Comparison of ENCODE assay signal across 17 cellular contexts in the genomic region with DNA sequence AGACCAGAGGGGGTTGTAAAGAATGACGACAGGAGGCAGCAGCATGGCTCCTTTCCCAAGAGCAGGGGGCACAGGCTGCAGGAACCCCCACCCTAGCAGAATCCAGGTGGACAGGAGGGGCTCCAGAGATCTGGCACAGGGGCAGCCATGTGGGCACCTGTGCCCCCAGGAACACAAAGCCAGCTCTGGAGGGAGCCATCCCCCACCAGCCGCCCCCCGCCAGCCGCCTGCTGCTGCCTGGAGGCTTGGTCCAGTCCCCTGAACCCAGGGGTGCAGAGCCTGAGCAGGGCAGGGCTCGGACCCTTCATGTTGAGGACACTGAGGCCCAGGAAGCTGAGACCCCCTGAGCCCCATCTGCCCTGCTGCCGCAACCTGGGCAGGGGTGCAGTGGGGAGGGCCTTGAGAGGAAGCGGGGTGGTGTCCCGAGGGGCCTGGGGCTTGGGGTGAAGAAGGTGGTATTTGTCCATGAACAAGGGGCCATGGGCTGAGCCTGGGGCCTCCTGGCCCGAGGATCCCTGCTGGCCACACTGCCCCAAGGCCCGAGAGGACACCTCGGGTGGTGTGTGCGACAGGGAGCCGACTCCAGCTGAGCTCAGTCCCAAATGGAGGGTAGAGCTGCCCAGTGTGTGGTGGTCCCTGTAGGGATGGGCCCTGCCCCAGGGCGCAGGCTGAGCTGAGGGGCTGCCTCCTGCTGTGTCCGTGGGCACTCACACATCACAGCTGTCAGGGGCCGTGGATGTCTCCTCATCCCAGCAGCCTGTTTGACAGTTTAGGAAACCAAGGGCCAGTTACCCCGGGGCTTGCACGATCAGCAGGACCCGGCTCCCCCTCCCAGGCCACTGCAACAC. TPM values are rescaled to one million over a fixed set of nuclear protein-coding genes. Genes with fewer than 3 reads are reported as not detected.
A peak's percentile ranks its signal among the peaks of the same experiment; 100 is the strongest.
DNase-seq lines count a peak whose midpoint lies in the region; ATAC-seq and TF ChIP-seq lines count a peak whose summit lies in the region.
"Had no signal": no experiment of that assay in that cellular context is flagged by ENCODE, and none has a peak within 500 bp of the region (broad histone marks: within the 10 kb centered on the region; RNA-seq: fewer than 3 reads in every experiment).

No MANE protein-coding gene starts in this region.

- H2AFZ ChIP-seq in DND-41 (ENCODE audit: low read depth, low read length): no peak overlapping the region

- no peaks in the 10 kb centered on the region for H3K4me1 Mint-ChIP-seq in dendritic cell treated with granulocyte-macrophage colony-stimulating factor and Interleukin-4, amounts not matched to agents 40 ng/mL and 50 ng/mL, for 4 days (ENCODE audit: low read depth)
- peaks cover 33% of the 10 kb centered on the region for H3K4me1 Mint-ChIP-seq in nephron progenitor cell
- H3K4me1 Mint-ChIP-seq: activated CD4-positive, alpha-beta T cell treated with anti-CD3 and anti-CD28 coated beads for 36 hours had no signal

- no peaks in the 10 kb centered on the region for H3K36me3 Mint-ChIP-seq in dendritic cell treated with granulocyte-macrophage colony-stimulating factor and Interleukin-4, amounts not matched to agents 40 ng/mL and 50 ng/mL, for 4 days (ENCODE audit: low read depth)
- no peaks in the 10 kb centered on the region for H3K36me3 Mint-ChIP-seq in nephron progenitor cell (ENCODE audit: low read depth)

- H3K4me1 ChIP-seq in DND-41 (ENCODE audit: insufficient read depth, low read length) (no peaks in the 10 kb centered on the region), upper lobe of right lung (peaks cover 12% of the 10 kb centered on the region)

- no peak overlapping the region for H3K4me3 ChIP-seq in DND-41 (ENCODE audit: low read depth in 1 of 2, low read length in 2 of 2)
- no peak overlapping the region for H3K4me3 ChIP-seq in upper lobe of right lung
- H3K4me3 ChIP-seq: lung, SJSA1 had no signal

- no peaks in the 10 kb centered on the region for H3K79me2 ChIP-seq in DND-41 (ENCODE audit: insufficient read depth, low read length)

- H3K36me3 ChIP-seq in DND-41 (ENCODE audit: insufficient read depth, low read length): no peaks in the 10 kb centered on the region
- no peaks in the 10 kb centered on the region for H3K36me3 ChIP-seq in upper lobe of right lung
- H3K36me3 ChIP-seq: SJSA1 had no signal

- no peak overlapping the region for H3K4me2 ChIP-seq in DND-41 (ENCODE audit: insufficient read depth, low read length)

- DNase-seq in 8988T (peak; percentile 11), DND-41 (peak; percentile 2), nephron progenitor cell (peak; percentile 5), upper lobe of right lung (no peak), NCI-H345 (lab: John Stamatoyannopoulos, UW) (no peak), SHP77 treated with DMSO at 0.1 percent for 48 hours (lab: John Stamatoyannopoulos, UW) (no peak)
- DNase-seq: activated CD4-positive, alpha-beta T cell treated with anti-CD3 and anti-CD28 coated beads for 36 hours; central memory CD4-positive, alpha-beta T cell; stimulated activated CD4-positive, alpha-beta T cell treated with anti-CD3 and anti-CD28 coated beads, Interleukin-1b, Interleukin-23, amount 100 ng/mL, for 48 hours; T1000 had no signal

- H3K4me3 Mint-ChIP-seq in dendritic cell treated with granulocyte-macrophage colony-stimulating factor and Interleukin-4, amounts not matched to agents 40 ng/mL and 50 ng/mL, for 4 days: no peak overlapping the region
- no peak overlapping the region for H3K4me3 Mint-ChIP-seq in nephron progenitor cell
- H3K4me3 Mint-ChIP-seq: activated CD4-positive, alpha-beta T cell treated with anti-CD3 and anti-CD28 coated beads for 36 hours; nephron had no signal

- intact Hi-C loops in dendritic cell treated with granulocyte-macrophage colony-stimulating factor and Interleukin-4, amounts not matched to agents 40 ng/mL and 50 ng/mL, for 4 days (cut with micrococcal nuclease): no loop called here
- intact Hi-C loops in upper lobe of right lung (cut with DNase I): no loop called here

- no peaks in the 10 kb centered on the region for H3K9me3 Mint-ChIP-seq in dendritic cell treated with granulocyte-macrophage colony-stimulating factor and Interleukin-4, amounts not matched to agents 40 ng/mL and 50 ng/mL, for 4 days
- no peaks in the 10 kb centered on the region for H3K9me3 Mint-ChIP-seq in nephron progenitor cell
- H3K9me3 Mint-ChIP-seq: nephron had no signal

- no peak overlapping the region for H3K9ac ChIP-seq in DND-41 (ENCODE audit: low read depth, low read length)

- H4K20me1 ChIP-seq in DND-41 (ENCODE audit: insufficient read depth, low read length): 0 out of 2 replicates have a peak, but pooled peaks cover 5% of the 10 kb centered on the region

- H3K27ac Mint-ChIP-seq in dendritic cell treated with granulocyte-macrophage colony-stimulating factor and Interleukin-4, amounts not matched to agents 40 ng/mL and 50 ng/mL, for 4 days: peak overlapping the region; percentile 14
- H3K27ac Mint-ChIP-seq in nephron progenitor cell: no peak overlapping the region
- H3K27ac Mint-ChIP-seq: activated CD4-positive, alpha-beta T cell treated with anti-CD3 and anti-CD28 coated beads for 36 hours had no signal

- no peak for TF ChIP-seq CTCF in DND-41 (IDR thresholded peaks at IDR 0.05; ENCODE audit: borderline replicate concordance, extremely low read depth, low read length, poor library complexity, severe bottlenecking)
- TF ChIP-seq CTCF in nephron progenitor cell (IDR thresholded peaks at IDR 0.05): no peak
- TF ChIP-seq CTCF in upper lobe of right lung (IDR thresholded peaks at IDR 0.05): no peak

- ATAC-seq in DND-41 (ENCODE audit: insufficient read depth, low read depth): no peak
- no peak for ATAC-seq in upper lobe of right lung
- ATAC-seq in GM18909 (IDR thresholded peaks at IDR 0.05; ENCODE audit: poor library complexity, unreplicated experiment): no peak
- ATAC-seq: activated CD4-positive, alpha-beta T cell treated with anti-CD3 and anti-CD28 coated beads for 36 hours; HCT116 had no signal

- H3K27me3 ChIP-seq in DND-41 (ENCODE audit: insufficient read depth, low read length, poor library complexity) (peaks cover 18% of the 10 kb centered on the region), upper lobe of right lung (no peaks in the 10 kb centered on the region)
- H3K27me3 ChIP-seq: SJSA1 had no signal

- H3K27ac ChIP-seq in DND-41 (ENCODE audit: low read length) (no peak overlapping the region), upper lobe of right lung (no peak overlapping the region)
- H3K27ac ChIP-seq: SJSA1 had no signal

- H3K9me3 ChIP-seq in DND-41 (ENCODE audit: insufficient read depth, low read length, severe bottlenecking) (no peaks in the 10 kb centered on the region), upper lobe of right lung (no peaks in the 10 kb centered on the region)
- H3K9me3 ChIP-seq: SJSA1 had no signal

- peaks cover 17% of the 10 kb centered on the region for H3K27me3 Mint-ChIP-seq in dendritic cell treated with granulocyte-macrophage colony-stimulating factor and Interleukin-4, amounts not matched to agents 40 ng/mL and 50 ng/mL, for 4 days
- H3K27me3 Mint-ChIP-seq in nephron progenitor cell (ENCODE audit: low read depth, poor library complexity): peaks cover 15% of the 10 kb centered on the region
- H3K27me3 Mint-ChIP-seq: activated CD4-positive, alpha-beta T cell treated with anti-CD3 and anti-CD28 coated beads for 36 hours had no signal

RNA-seq across cellular contexts. Expression of gene SNED1, which starts 39.8 kb away (rescaled TPM):
- 38.4 TPM for total RNA-seq in upper lobe of right lung
- total RNA-seq: HT-29 had no signal

RNA-seq across cellular contexts. Expression of gene CROCC2, which starts 52.5 kb away (rescaled TPM):
- total RNA-seq in upper lobe of right lung: 0.26 TPM
- total RNA-seq: activated CD4-positive, alpha-beta T cell treated with anti-CD3 and anti-CD28 coated beads for 36 hours; HT-29; SJSA1 had no signal

Comparison
In these comparisons a context has a peak if more than half of its experiments do, and no peak if none do; other contexts are left out.
1. DNase-seq: peak in 8988T (single experiment), DND-41 (single experiment) and nephron progenitor cell (single experiment); none in upper lobe of right lung (single experiment), NCI-H345 (single experiment) and SHP77 treated with DMSO at 0.1 percent for 48 hours (single experiment).